ENCODE assay signal across 18 cellular contexts in the genomic region with DNA sequence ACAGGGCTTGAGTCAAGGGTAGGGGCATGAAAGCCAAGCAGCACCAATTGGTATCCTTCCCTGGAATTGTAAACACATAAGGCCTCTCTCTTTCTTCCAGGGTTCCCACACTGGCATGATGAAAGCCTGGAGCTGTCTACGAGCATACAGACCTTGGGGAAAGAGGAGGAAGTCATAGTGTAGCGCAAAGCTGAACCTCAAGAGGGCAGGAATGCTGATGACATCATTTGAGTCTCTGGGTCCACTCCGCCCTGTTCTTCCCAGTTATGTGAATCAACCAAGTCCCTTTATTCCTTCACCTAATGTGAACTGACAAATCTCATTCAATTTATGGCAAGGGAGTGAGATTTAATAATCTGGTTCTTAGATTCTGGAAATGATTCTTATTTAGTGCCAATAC.
DNase-seq lines count a peak whose midpoint lies in the region; ATAC-seq, FAIRE-seq and TF ChIP-seq lines count a peak whose summit lies in the region.
"Had no signal": no experiment of that assay in that cellular context is flagged by ENCODE, and none has a peak within 500 bp of the region (broad histone marks: within the 10 kb centered on the region; RNA-seq: fewer than 3 reads in every experiment).

No MANE protein-coding gene starts in this region.

- TF ChIP-seq CTCF in foreskin keratinocyte (conservative IDR thresholded peaks at IDR 0.05): peak; percentile 36

- TF ChIP-seq POLR2A in GM12891 (IDR thresholded peaks at IDR 0.05; ENCODE audit: low read depth, low read length): no peak

- peaks cover 7% of the 10 kb centered on the region for H3K4me1 ChIP-seq in foreskin keratinocyte
- H3K4me1 ChIP-seq: lower lobe of right lung, testis had no signal

- H3K4me1 Mint-ChIP-seq in activated CD4-positive, alpha-beta T cell treated with anti-CD3 and anti-CD28 coated beads, Interleukin-2, amount 10 ng/mL, durations not matched to agents 7 days and 5 days: peaks cover 5% of the 10 kb centered on the region
- H3K4me1 Mint-ChIP-seq: activated T-helper 17 cell treated with anti-CD3 and anti-CD28 coated beads, Interleukin-2, amount 50 U/mL, for 72 hours had no signal

- no peak overlapping the region for H3K27ac ChIP-seq in foreskin keratinocyte
- H3K27ac ChIP-seq: C4-2B, lower lobe of right lung, testis had no signal

- no peaks in the 10 kb centered on the region for H3K27me3 ChIP-seq in foreskin keratinocyte
- H3K27me3 ChIP-seq: testis had no signal

- no peaks in the 10 kb centered on the region for H3K36me3 Mint-ChIP-seq in activated CD4-positive, alpha-beta T cell treated with anti-CD3 and anti-CD28 coated beads, Interleukin-2, amount 10 ng/mL, durations not matched to agents 7 days and 5 days (ENCODE audit: low read depth)

- DNase-seq in DMS153 (lab: John Stamatoyannopoulos, UW): peak; percentile 12
- DNase-seq in DMS153 treated with DMSO at 0.1 percent for 48 hours (lab: John Stamatoyannopoulos, UW; ENCODE audit: unreplicated experiment): no peak
- DNase-seq in H4 (ENCODE audit: low spot score): peak; percentile 60
- peak; percentile 90 for DNase-seq in SW480 (ENCODE audit: low spot score)
- peak; percentile 19 to 60 for DNase-seq in foreskin keratinocyte
- DNase-seq in GM12891 (ENCODE audit: insufficient read length, low spot score): no peak
- DNase-seq in activated CD4-positive, alpha-beta T cell treated with anti-CD3 and anti-CD28 coated beads, Interleukin-2, amount 10 ng/mL, durations not matched to agents 7 days and 5 days: no peak
- DNase-seq: 8988T; activated CD8-positive, alpha-beta T cell treated with anti-CD3 and anti-CD28 coated beads, Interleukin-2, amount 10 ng/mL, durations not matched to agents 7 days and 5 days; lower lobe of right lung; right cardiac atrium; SHP77 treated with DMSO at 0.1 percent for 48 hours; testis had no signal

- POLR2A ChIA-PET in activated CD4-positive, alpha-beta T cell treated with anti-CD3 and anti-CD28 coated beads, Interleukin-2, amount 10 ng/mL, durations not matched to agents 7 days and 5 days (lab: Charles Lee): no interaction called here

- FAIRE-seq in GM12891 (lab: Jason Lieb, UNC): no peak
- FAIRE-seq: GM12878 had no signal

- ATAC-seq in foreskin keratinocyte: peak; percentile 62
- ATAC-seq in HG03520 (IDR thresholded peaks at IDR 0.05; ENCODE audit: unreplicated experiment): no peak
- ATAC-seq: activated CD8-positive, alpha-beta T cell treated with anti-CD3 and anti-CD28 coated beads, Interleukin-2, amount 10 ng/mL, durations not matched to agents 7 days and 5 days; activated T-helper 17 cell treated with anti-CD3 and anti-CD28 coated beads, Interleukin-2, amount 50 U/mL, for 72 hours; GM12878; lower lobe of right lung; right cardiac atrium had no signal

- CTCF ChIA-PET in activated CD4-positive, alpha-beta T cell treated with anti-CD3 and anti-CD28 coated beads, Interleukin-2, amount 10 ng/mL, durations not matched to agents 7 days and 5 days (lab: Charles Lee): no interaction called here

- no peak overlapping the region for H3K27ac Mint-ChIP-seq in activated CD4-positive, alpha-beta T cell treated with anti-CD3 and anti-CD28 coated beads, Interleukin-2, amount 10 ng/mL, durations not matched to agents 7 days and 5 days
- H3K27ac Mint-ChIP-seq: activated CD8-positive, alpha-beta T cell treated with anti-CD3 and anti-CD28 coated beads, Interleukin-2, amount 10 ng/mL, durations not matched to agents 7 days and 5 days; activated T-helper 17 cell treated with anti-CD3 and anti-CD28 coated beads, Interleukin-2, amount 50 U/mL, for 72 hours; nephron had no signal

- H3K27me3 Mint-ChIP-seq in activated CD4-positive, alpha-beta T cell treated with anti-CD3 and anti-CD28 coated beads, Interleukin-2, amount 10 ng/mL, durations not matched to agents 7 days and 5 days: peaks cover 2% of the 10 kb centered on the region

- no peak overlapping the region for H3K4me3 Mint-ChIP-seq in activated CD4-positive, alpha-beta T cell treated with anti-CD3 and anti-CD28 coated beads, Interleukin-2, amount 10 ng/mL, durations not matched to agents 7 days and 5 days
- H3K4me3 Mint-ChIP-seq: activated CD8-positive, alpha-beta T cell treated with anti-CD3 and anti-CD28 coated beads, Interleukin-2, amount 10 ng/mL, durations not matched to agents 7 days and 5 days; activated T-helper 17 cell treated with anti-CD3 and anti-CD28 coated beads, Interleukin-2, amount 50 U/mL, for 72 hours; nephron had no signal

- no peaks in the 10 kb centered on the region for H3K9me3 Mint-ChIP-seq in activated CD4-positive, alpha-beta T cell treated with anti-CD3 and anti-CD28 coated beads, Interleukin-2, amount 10 ng/mL, durations not matched to agents 7 days and 5 days
- H3K9me3 Mint-ChIP-seq: activated T-helper 17 cell treated with anti-CD3 and anti-CD28 coated beads, Interleukin-2, amount 50 U/mL, for 72 hours; nephron had no signal

TF ChIP-seq in GM12891, 5 proteins besides CTCF, POLR2A, EP300 and RAD21:
- no peak for TF ChIP-seq PAX5 (IDR thresholded peaks at IDR 0.05; ENCODE audit: insufficient read depth, low read length, severe bottlenecking)
- no peak for TF ChIP-seq POU2F2 (IDR thresholded peaks at IDR 0.05; ENCODE audit: low read depth, low read length)
- TF ChIP-seq SPI1 (IDR thresholded peaks at IDR 0.05; ENCODE audit: low read depth, low read length): no peak
- no peak for TF ChIP-seq POLR2AphosphoS5 (IDR thresholded peaks at IDR 0.05; ENCODE audit: low read depth, low read length)
- TF ChIP-seq TAF1 (IDR thresholded peaks at IDR 0.05; ENCODE audit: low read depth, low read length): no peak
TF ChIP-seq in GM12891: peak in this region for 0.

Comparison
In these comparisons a context has a peak if more than half of its experiments do, and no peak if none do; other contexts are left out.
1. DNase-seq: peak in DMS153 (single experiment), H4 (single experiment), SW480 (single experiment) and foreskin keratinocyte (2 of 2); none in DMS153 treated with DMSO at 0.1 percent for 48 hours (single experiment), GM12891 (single experiment) and activated CD4-positive, alpha-beta T cell treated with anti-CD3 and anti-CD28 coated beads, Interleukin-2, amount 10 ng/mL, durations not matched to agents 7 days and 5 days (single experiment).